8 cellular contexts compared by ENCODE assay signal in genomic region chr2:106104332-106105062, GRCh38.
DNase-seq lines count a peak whose midpoint lies in the region; ATAC-seq and TF ChIP-seq lines count a peak whose summit lies in the region.

No MANE protein-coding gene starts in this region.

- DNase-seq in COLO668 (lab: John Stamatoyannopoulos, UW; ENCODE audit: unreplicated experiment) (peak; percentile 54), HT1080 (ENCODE audit: low read depth) (peak; percentile 53), OCI-M1 (lab: John Stamatoyannopoulos, UW) (peak; percentile 73), fibroblast of mammary gland (ENCODE audit: low read depth) (peak; percentile 70), neural crest cell (ENCODE audit: low read depth, low spot score) (peak; percentile 60), posterior vena cava (ENCODE audit: low spot score) (no peak)
- peak; percentile 62 for DNase-seq in activated T-cell treated with anti-CD3 and anti-CD28 coated beads, Interleukin-2, amount 50 U/mL, for 4 hours

- H3K4me3 ChIP-seq in fibroblast of mammary gland (ENCODE audit: control insufficient read depth, low read depth, low read length): no peak overlapping the region

- no peak overlapping the region for H3K4me3 Mint-ChIP-seq in activated T-cell treated with anti-CD3 and anti-CD28 coated beads, Interleukin-2, amount 50 U/mL, for 4 hours
- no peak overlapping the region for H3K4me3 Mint-ChIP-seq in neural crest cell

- no peaks in the 10 kb centered on the region for H3K9me3 Mint-ChIP-seq in activated T-cell treated with anti-CD3 and anti-CD28 coated beads, Interleukin-2, amount 50 U/mL, for 4 hours
- H3K9me3 Mint-ChIP-seq in neural crest cell: no peaks in the 10 kb centered on the region

- H3K27ac Mint-ChIP-seq in neural crest cell (ENCODE audit: unreplicated experiment): no peak overlapping the region

- TF ChIP-seq CTCF in fibroblast of mammary gland (conservative IDR thresholded peaks at IDR 0.05; ENCODE audit: control insufficient read depth, insufficient read depth, low read depth, low read length): peak; percentile 98
- peak; percentile 98 for TF ChIP-seq CTCF in neural crest cell (conservative IDR thresholded peaks at IDR 0.05)

- H3K4me1 Mint-ChIP-seq in activated T-cell treated with anti-CD3 and anti-CD28 coated beads, Interleukin-2, amount 50 U/mL, for 4 hours (ENCODE audit: low read depth): peaks cover 3% of the 10 kb centered on the region
- peaks cover 11% of the 10 kb centered on the region for H3K4me1 Mint-ChIP-seq in neural crest cell

- H3K27me3 Mint-ChIP-seq in activated T-cell treated with anti-CD3 and anti-CD28 coated beads, Interleukin-2, amount 50 U/mL, for 4 hours (ENCODE audit: low read depth): no peaks in the 10 kb centered on the region
- no peaks in the 10 kb centered on the region for H3K27me3 Mint-ChIP-seq in neural crest cell (ENCODE audit: low read depth)

- H3K36me3 Mint-ChIP-seq in activated T-cell treated with anti-CD3 and anti-CD28 coated beads, Interleukin-2, amount 50 U/mL, for 4 hours (ENCODE audit: insufficient read depth): peaks cover 24% of the 10 kb centered on the region
- no peaks in the 10 kb centered on the region for H3K36me3 Mint-ChIP-seq in neural crest cell (ENCODE audit: low read depth)

- intact Hi-C loops in posterior vena cava (cut with DNase I): loop anchor here (5.0 to 10.0 kb wide), 3 partner anchors 440 to 478 kb away; no protein-coding TSS in a partner anchor

- ATAC-seq in GM19395 (IDR thresholded peaks at IDR 0.05; ENCODE audit: unreplicated experiment): peak; percentile 85
- peak; percentile 50 to 59 for ATAC-seq in activated T-cell treated with anti-CD3 and anti-CD28 coated beads, Interleukin-2, amount 50 U/mL, for 4 hours
